ENCODE assay signal across 1 cellular context in genomic region chr9:117303643-117304230, GRCh38.
TF ChIP-seq lines count a peak whose summit lies in the region.

No MANE protein-coding gene starts in this region.

TF ChIP-seq in SK-N-SH treated with all-trans-retinoic acid at 6 μM for 48 hours, 23 proteins besides CTCF, POLR2A, EP300 and RAD21 (continued from another document):
- no peak for TF ChIP-seq CSRNP3 (CRISPR knock-in tag; IDR thresholded peaks at IDR 0.05)
- no peak for TF ChIP-seq TSHZ2 (CRISPR knock-in tag; IDR thresholded peaks at IDR 0.05)
- TF ChIP-seq TOX (CRISPR knock-in tag; IDR thresholded peaks at IDR 0.05; ENCODE audit: borderline replicate concordance) = no peak
- TF ChIP-seq ZNF8 (CRISPR knock-in tag; IDR thresholded peaks at IDR 0.05) = no peak
- no peak for TF ChIP-seq ZNF565 (CRISPR knock-in tag; conservative IDR thresholded peaks at IDR 0.05; ENCODE audit: low read depth)
- no peak for TF ChIP-seq ZNF70 (CRISPR knock-in tag; IDR thresholded peaks at IDR 0.05)
